Comparison of ENCODE assay signal across 8 cellular contexts in genomic region chr1:176843352-176844297, GRCh38.
DNase-seq lines count a peak whose midpoint lies in the region; ATAC-seq and TF ChIP-seq lines count a peak whose summit lies in the region.

No MANE protein-coding gene starts in this region.

- peak; percentile 3 for DNase-seq in stimulated activated CD4-positive, alpha-beta T cell treated with anti-CD3 and anti-CD28 coated beads, Interleukin-15, amount 100 ng/mL, for 24 hours
- DNase-seq in stimulated activated CD4-positive, alpha-beta T cell treated with anti-CD3 and anti-CD28 coated beads, Interleukin-2, amount 100 ng/mL, for 48 hours: no peak
- DNase-seq in NCI-H82 treated with DMSO at 0.1 percent for 48 hours (lab: John Stamatoyannopoulos, UW; ENCODE audit: unreplicated experiment): peak; percentile 60
- peak; percentile 6 to 28 for DNase-seq in erythroblast (lab: John Stamatoyannopoulos, UW)
- DNase-seq in neural crest cell (ENCODE audit: low read depth, low spot score): peak; percentile 28
- DNase-seq in stimulated activated CD4-positive, alpha-beta T cell treated with anti-CD3 and anti-CD28 coated beads, Interleukin-4, amount 100 ng/mL, for 24 hours: no peak
- no peak for DNase-seq in stimulated activated naive CD4-positive, alpha-beta T cell (lab: John Stamatoyannopoulos, UW)
- no peak for DNase-seq in stimulated activated naive CD8-positive, alpha-beta T cell treated with anti-CD3 and anti-CD28 coated beads, Interleukin-15, Interleukin-2, amounts not matched to agents 100 U/mL and 50 U/mL, for 24 hours

- peaks cover 3% of the 10 kb centered on the region for H3K27me3 Mint-ChIP-seq in neural crest cell (ENCODE audit: low read depth)

- peaks cover 2% of the 10 kb centered on the region for H3K9me3 Mint-ChIP-seq in neural crest cell

- no peak overlapping the region for H3K4me3 Mint-ChIP-seq in neural crest cell

- no peak for ATAC-seq in stimulated activated naive CD8-positive, alpha-beta T cell treated with anti-CD3 and anti-CD28 coated beads, Interleukin-15, Interleukin-2, amounts not matched to agents 100 U/mL and 50 U/mL, for 24 hours

- peak; percentile 72 for TF ChIP-seq CTCF in neural crest cell (conservative IDR thresholded peaks at IDR 0.05)

- H3K36me3 Mint-ChIP-seq in neural crest cell (ENCODE audit: low read depth): no peaks in the 10 kb centered on the region

- no peak overlapping the region for H3K27ac Mint-ChIP-seq in neural crest cell (ENCODE audit: unreplicated experiment)

- H3K4me1 Mint-ChIP-seq in neural crest cell: peaks cover 4% of the 10 kb centered on the region

- TF ChIP-seq POLR2A in erythroblast (IDR thresholded peaks at IDR 0.05; ENCODE audit: low read length): no peak

Comparison
In these comparisons a context has a peak if more than half of its experiments do, and no peak if none do; other contexts are left out.
1. DNase-seq: peak in stimulated activated CD4-positive, alpha-beta T cell treated with anti-CD3 and anti-CD28 coated beads, Interleukin-15, amount 100 ng/mL, for 24 hours (single experiment), NCI-H82 treated with DMSO at 0.1 percent for 48 hours (single experiment), erythroblast (2 of 2) and neural crest cell (single experiment); none in stimulated activated CD4-positive, alpha-beta T cell treated with anti-CD3 and anti-CD28 coated beads, Interleukin-2, amount 100 ng/mL, for 48 hours (0 of 2), stimulated activated CD4-positive, alpha-beta T cell treated with anti-CD3 and anti-CD28 coated beads, Interleukin-4, amount 100 ng/mL, for 24 hours (single experiment), stimulated activated naive CD4-positive, alpha-beta T cell (0 of 6) and stimulated activated naive CD8-positive, alpha-beta T cell treated with anti-CD3 and anti-CD28 coated beads, Interleukin-15, Interleukin-2, amounts not matched to agents 100 U/mL and 50 U/mL, for 24 hours (single experiment).